ENCODE assay signal across 25 cellular contexts in genomic region chr4:25844957-25845712, GRCh38. TPM values are rescaled to one million over a fixed set of nuclear protein-coding genes. Genes with fewer than 3 reads are reported as not detected.
DNase-seq lines count a peak whose midpoint lies in the region; ATAC-seq and TF ChIP-seq lines count a peak whose summit lies in the region.
"Had no signal": no experiment of that assay in that cellular context is flagged by ENCODE, and none has a peak within 500 bp of the region (broad histone marks: within the 10 kb centered on the region; RNA-seq: fewer than 3 reads in every experiment).

No MANE protein-coding gene starts in this region.

- WGBS in esophagus muscularis mucosa, result 95% methylated on average over 4 of the region's 4 CpGs

- TF ChIP-seq POLR2A in esophagus muscularis mucosa (IDR thresholded peaks at IDR 0.05; ENCODE audit: low read depth), result no peak

- H3K4me1 Mint-ChIP-seq in activated CD8-positive, alpha-beta T cell treated with anti-CD3 and anti-CD28 coated beads for 36 hours (ENCODE audit: low read depth), result peaks cover 53% of the 10 kb centered on the region
- peaks cover 91% of the 10 kb centered on the region for H3K4me1 Mint-ChIP-seq in stimulated activated effector memory CD8-positive, alpha-beta T cell treated with anti-CD3 and anti-CD28 coated beads, Interleukin-12 subunit alpha, Interleukin-12 subunit beta, amount 100 ng/mL, for 72 hours

- H3K4me1 ChIP-seq in esophagus muscularis mucosa, result peaks cover 0 to 4% (median 0%) of the 10 kb centered on the region in 4 donors
- H3K4me1 ChIP-seq: tibial artery had no signal

- H3K27me3 ChIP-seq in WERI-Rb-1 (ENCODE audit: insufficient read depth, low read depth, severe bottlenecking) (no peaks in the 10 kb centered on the region), esophagus muscularis mucosa (peaks cover 0 to 10% (median 0%) of the 10 kb centered on the region in 4 donors)
- H3K27me3 ChIP-seq: BLaER1, heart right ventricle had no signal

- peaks cover 19% of the 10 kb centered on the region for H3K36me3 ChIP-seq in WERI-Rb-1
- no peaks in the 10 kb centered on the region for H3K36me3 ChIP-seq in esophagus muscularis mucosa
- H3K36me3 ChIP-seq: tibial artery had no signal

- POLR2A ChIA-PET in activated CD8-positive, alpha-beta T cell treated with anti-CD3 and anti-CD28 coated beads for 36 hours (lab: Charles Lee), result interaction anchor here (0.6 to 0.8 kb wide), 2 partner anchors 88 to 241 kb away, joined by 3 read pairs; no protein-coding TSS in a partner anchor

- no peak for TF ChIP-seq CTCF in activated CD8-positive, alpha-beta T cell treated with anti-CD3 and anti-CD28 coated beads for 36 hours (IDR thresholded peaks at IDR 0.05)
- no peak for TF ChIP-seq CTCF in WERI-Rb-1 (IDR thresholded peaks at IDR 0.05; ENCODE audit: low read depth, low read length)
- TF ChIP-seq CTCF in esophagus muscularis mucosa (IDR thresholded peaks at IDR 0.05), result no peak

- TF ChIP-seq EP300 in esophagus muscularis mucosa (IDR thresholded peaks at IDR 0.05), result no peak

- ATAC-seq in activated CD8-positive, alpha-beta T cell treated with anti-CD3 and anti-CD28 coated beads for 36 hours, result peak; percentile 54
- peak; percentile 91 for ATAC-seq in stimulated activated effector memory CD8-positive, alpha-beta T cell treated with anti-CD3 and anti-CD28 coated beads, Interleukin-12 subunit alpha, Interleukin-12 subunit beta, amount 100 ng/mL, for 72 hours
- ATAC-seq: natural killer cell had no signal

- H3K27ac Mint-ChIP-seq in activated CD8-positive, alpha-beta T cell treated with anti-CD3 and anti-CD28 coated beads for 36 hours, result no peak overlapping the region
- peak overlapping the region; percentile 92 for H3K27ac Mint-ChIP-seq in stimulated activated effector memory CD8-positive, alpha-beta T cell treated with anti-CD3 and anti-CD28 coated beads, Interleukin-12 subunit alpha, Interleukin-12 subunit beta, amount 100 ng/mL, for 72 hours
- H3K27ac Mint-ChIP-seq: activated CD4-positive, alpha-beta T cell treated with anti-CD3 and anti-CD28 coated beads, Interleukin-2, amount 10 ng/mL, durations not matched to agents 7 days and 5 days had no signal

- H3K9me3 Mint-ChIP-seq in activated CD8-positive, alpha-beta T cell treated with anti-CD3 and anti-CD28 coated beads for 36 hours, result no peaks in the 10 kb centered on the region
- no peaks in the 10 kb centered on the region for H3K9me3 Mint-ChIP-seq in stimulated activated effector memory CD8-positive, alpha-beta T cell treated with anti-CD3 and anti-CD28 coated beads, Interleukin-12 subunit alpha, Interleukin-12 subunit beta, amount 100 ng/mL, for 72 hours
- H3K9me3 Mint-ChIP-seq: activated CD4-positive, alpha-beta T cell treated with anti-CD3 and anti-CD28 coated beads, Interleukin-2, amount 10 ng/mL, durations not matched to agents 7 days and 5 days; central memory CD8-positive, alpha-beta T cell; natural killer cell; T-helper 2 cell treated with Interferon-gamma antibody and Interleukin-4, amounts not matched to agents 5 μg/mL and 100 μg/mL, for 36 hours had no signal

- H3K9me3 ChIP-seq in WERI-Rb-1 (ENCODE audit: severe bottlenecking) (no peaks in the 10 kb centered on the region), esophagus muscularis mucosa (no peaks in the 10 kb centered on the region)
- H3K9me3 ChIP-seq: BLaER1, tibial artery had no signal

- CTCF ChIA-PET in activated CD8-positive, alpha-beta T cell treated with anti-CD3 and anti-CD28 coated beads for 36 hours (lab: Charles Lee), result interaction anchor here (1.2 kb wide), 1 partner anchor 184 kb away, joined by 3 read pairs; no protein-coding TSS in a partner anchor

- H3K4me3 ChIP-seq in WERI-Rb-1 (ENCODE audit: low read depth, low read length) (no peak overlapping the region), esophagus muscularis mucosa (no peak overlapping the region)
- H3K4me3 ChIP-seq: BLaER1, heart right ventricle, skin epidermis, tibial artery had no signal

- H3K27ac ChIP-seq in WERI-Rb-1, result no peak overlapping the region
- H3K27ac ChIP-seq in esophagus muscularis mucosa (replicated peaks in 1 of 4), result no peak overlapping the region
- H3K27ac ChIP-seq: 22Rv1, BLaER1, tibial artery had no signal

- intact Hi-C loops in activated CD8-positive, alpha-beta T cell treated with anti-CD3 and anti-CD28 coated beads for 36 hours (cut with micrococcal nuclease), result no loop called here
- intact Hi-C loops in esophagus muscularis mucosa (cut with DNase I), result no loop called here

- peaks cover 25% of the 10 kb centered on the region for H3K36me3 Mint-ChIP-seq in activated CD8-positive, alpha-beta T cell treated with anti-CD3 and anti-CD28 coated beads for 36 hours (ENCODE audit: low read depth)
- peaks cover 55% of the 10 kb centered on the region for H3K36me3 Mint-ChIP-seq in stimulated activated effector memory CD8-positive, alpha-beta T cell treated with anti-CD3 and anti-CD28 coated beads, Interleukin-12 subunit alpha, Interleukin-12 subunit beta, amount 100 ng/mL, for 72 hours
- H3K36me3 Mint-ChIP-seq: natural killer cell had no signal

- peak; percentile 46 for DNase-seq in SIG-M5 treated with dmso at 0.1 percent for 504 hours (lab: John Stamatoyannopoulos, UW; ENCODE audit: unreplicated experiment)
- no peak for DNase-seq in SIG-M5 (lab: John Stamatoyannopoulos, UW)
- peak; percentile 71 for DNase-seq in NOMO-1 treated with DMSO at 0.1 percent for 48 hours (lab: John Stamatoyannopoulos, UW; ENCODE audit: unreplicated experiment)
- DNase-seq in activated CD8-positive, alpha-beta T cell treated with anti-CD3 and anti-CD28 coated beads for 36 hours, result no peak
- DNase-seq in stimulated activated effector memory CD8-positive, alpha-beta T cell treated with anti-CD3 and anti-CD28 coated beads, Interleukin-12 subunit alpha, Interleukin-12 subunit beta, amount 100 ng/mL, for 72 hours (ENCODE audit: low spot score in 2 of 2), result no peak
- DNase-seq in superior temporal gyrus (ENCODE audit: extremely low spot score), result no peak
- DNase-seq in WERI-Rb-1, result no peak
- DNase-seq in esophagus muscularis mucosa (ENCODE audit: extremely low spot score), result no peak
- DNase-seq: activated CD4-positive, alpha-beta T cell treated with anti-CD3 and anti-CD28 coated beads, Interleukin-2, amount 10 ng/mL, durations not matched to agents 7 days and 5 days; amygdala; effector CD8-positive, alpha-beta T cell; heart right ventricle; KG1; natural killer cell; NCI-H1417; NCI-H2171 treated with DMSO at 0.1 percent for 48 hours; NCI-H82; posterior cingulate gyrus; SHP77; tibial artery had no signal

- H3K4me3 Mint-ChIP-seq in activated CD8-positive, alpha-beta T cell treated with anti-CD3 and anti-CD28 coated beads for 36 hours, result no peak overlapping the region
- no peak overlapping the region for H3K4me3 Mint-ChIP-seq in stimulated activated effector memory CD8-positive, alpha-beta T cell treated with anti-CD3 and anti-CD28 coated beads, Interleukin-12 subunit alpha, Interleukin-12 subunit beta, amount 100 ng/mL, for 72 hours
- H3K4me3 Mint-ChIP-seq: activated CD4-positive, alpha-beta T cell treated with anti-CD3 and anti-CD28 coated beads, Interleukin-2, amount 10 ng/mL, durations not matched to agents 7 days and 5 days; central memory CD8-positive, alpha-beta T cell; natural killer cell had no signal

- H3K27me3 Mint-ChIP-seq in activated CD8-positive, alpha-beta T cell treated with anti-CD3 and anti-CD28 coated beads for 36 hours, result no peaks in the 10 kb centered on the region
- H3K27me3 Mint-ChIP-seq: activated CD4-positive, alpha-beta T cell treated with anti-CD3 and anti-CD28 coated beads, Interleukin-2, amount 10 ng/mL, durations not matched to agents 7 days and 5 days; central memory CD8-positive, alpha-beta T cell had no signal

RNA-seq across cellular contexts. Expression of gene SEL1L3, which starts 17.7 kb away (rescaled TPM):
- total RNA-seq in activated CD8-positive, alpha-beta T cell treated with anti-CD3 and anti-CD28 coated beads for 36 hours, result 10 to 100 TPM; 34.8 to 36.9 TPM
- 10 to 100 TPM in 1 of 4 donors, 1 to 10 TPM in 3; 3.3 to 11.7 (median 5.7) TPM for total RNA-seq in esophagus muscularis mucosa

Comparison
In these comparisons a context has a peak if more than half of its experiments do, and no peak if none do; other contexts are left out.
1. DNase-seq: peak in SIG-M5 treated with dmso at 0.1 percent for 504 hours (single experiment) and NOMO-1 treated with DMSO at 0.1 percent for 48 hours (single experiment); none in SIG-M5 (single experiment), activated CD8-positive, alpha-beta T cell treated with anti-CD3 and anti-CD28 coated beads for 36 hours (single experiment), stimulated activated effector memory CD8-positive, alpha-beta T cell treated with anti-CD3 and anti-CD28 coated beads, Interleukin-12 subunit alpha, Interleukin-12 subunit beta, amount 100 ng/mL, for 72 hours (0 of 2), superior temporal gyrus (single experiment), WERI-Rb-1 (single experiment) and esophagus muscularis mucosa (single experiment).